ENCODE assay signal across 17 cellular contexts in genomic region chr18:2411381-2411977, GRCh38.
DNase-seq lines count a peak whose midpoint lies in the region; ATAC-seq, FAIRE-seq and TF ChIP-seq lines count a peak whose summit lies in the region.
"Had no signal": no experiment of that assay in that cellular context is flagged by ENCODE, and none has a peak within 500 bp of the region (broad histone marks: within the 10 kb centered on the region; RNA-seq: fewer than 3 reads in every experiment).

No MANE protein-coding gene starts in this region.

- H3K27ac Mint-ChIP-seq in natural killer cell: no peak overlapping the region
- H3K27ac Mint-ChIP-seq: activated T-cell treated with anti-CD3 and anti-CD28 coated beads, Interleukin-2, amount 50 U/mL, for 72 hours had no signal

- no peaks in the 10 kb centered on the region for H3K36me3 Mint-ChIP-seq in natural killer cell

- H3K4me1 Mint-ChIP-seq in natural killer cell: no peaks in the 10 kb centered on the region

- H3K4me3 ChIP-seq in HFF-Myc (replicated peaks; ENCODE audit: low read depth, low read length) (no peak overlapping the region), foreskin fibroblast (ENCODE audit: low read depth in 1 of 2, low read length in 2 of 2) (no peak overlapping the region)
- H3K4me3 ChIP-seq: prostate gland, upper lobe of left lung had no signal

- H3K4me3 Mint-ChIP-seq in natural killer cell: no peak overlapping the region
- H3K4me3 Mint-ChIP-seq: activated T-cell treated with anti-CD3 and anti-CD28 coated beads, Interleukin-2, amount 50 U/mL, for 72 hours had no signal

- H3K9me3 Mint-ChIP-seq in natural killer cell: no peaks in the 10 kb centered on the region
- H3K9me3 Mint-ChIP-seq: activated T-cell treated with anti-CD3 and anti-CD28 coated beads, Interleukin-2, amount 50 U/mL, for 72 hours had no signal

- no peak for FAIRE-seq in frontal cortex (lab: Jason Lieb, UNC)
- FAIRE-seq: endometrium had no signal

- peak; percentile 79 for DNase-seq in A172 (ENCODE audit: low spot score)
- DNase-seq in HFF-Myc (ENCODE audit: extremely low read depth, low read depth): peak; percentile 11
- DNase-seq in amniotic epithelial cell (ENCODE audit: low read depth): peak; percentile 62
- DNase-seq in foreskin fibroblast: peak; percentile 57 to 78
- DNase-seq in natural killer cell: no peak
- no peak for DNase-seq in T-helper 1 cell
- DNase-seq in frontal cortex (ENCODE audit: low spot score in 2 of 2): no peak
- DNase-seq: 8988T; activated T-cell treated with anti-CD3 and anti-CD28 coated beads, Interleukin-2, amount 50 U/mL, for 72 hours; aorta; midbrain; NCI-H2107; stimulated activated CD4-positive, alpha-beta T cell treated with anti-CD3 and anti-CD28 coated beads, Interleukin-2, amount 100 ng/mL, for 24 hours; upper lobe of left lung had no signal

- TF ChIP-seq CTCF in HFF-Myc (IDR thresholded peaks at IDR 0.05; ENCODE audit: low read depth, low read length, missing control alignments) (no peak), foreskin fibroblast (IDR thresholded peaks at IDR 0.05; ENCODE audit: low read depth, low read length) (no peak), natural killer cell (IDR thresholded peaks at IDR 0.05) (no peak)

- intact Hi-C loops in natural killer cell (cut with micrococcal nuclease): no loop called here

- ATAC-seq in natural killer cell (no peak), HG03025 (IDR thresholded peaks at IDR 0.05; ENCODE audit: low FRiP score, unreplicated experiment) (no peak)
- ATAC-seq: activated T-cell treated with anti-CD3 and anti-CD28 coated beads, Interleukin-2, amount 50 U/mL, for 72 hours had no signal

- peaks cover 0 to 6% of the 10 kb centered on the region in 2 donors for H3K27me3 Mint-ChIP-seq in natural killer cell (ENCODE audit: low read depth in 2 of 2)

Comparison
In these comparisons a context has a peak if more than half of its experiments do, and no peak if none do; other contexts are left out.
1. DNase-seq: peak in A172 (single experiment), HFF-Myc (single experiment), amniotic epithelial cell (single experiment) and foreskin fibroblast (2 of 2); none in natural killer cell (single experiment), T-helper 1 cell (0 of 5) and frontal cortex (0 of 2).